8 cellular contexts compared by ENCODE assay signal in genomic region chrX:72123471-72124185, GRCh38. TPM values are rescaled to one million over a fixed set of nuclear protein-coding genes. Genes with fewer than 3 reads are reported as not detected.
DNase-seq lines count a peak whose midpoint lies in the region; ATAC-seq and TF ChIP-seq lines count a peak whose summit lies in the region.

No MANE protein-coding gene starts in this region.

- H3K4me1 ChIP-seq in IMR-90 (ENCODE audit: control insufficient read depth, insufficient read depth, low read length): peaks cover 7% of the 10 kb centered on the region; the same call in 1 of the 2 replicates
- H3K4me1 ChIP-seq in thymus (ENCODE audit: control insufficient read depth, insufficient read depth, low read length): no peaks in the 10 kb centered on the region

- 30% methylated on average over 2 of the region's 11 CpGs; no CpG with 5 or more reads in 1 of the 2 experiments for WGBS in IMR-90 (ENCODE audit: extremely low coverage in 2 of 2, insufficient read length in 1 of 2), 2 experiments
- WGBS in thymus: 46% methylated on average over 11 of the region's 11 CpGs

- no peak for TF ChIP-seq POLR2A in IMR-90 (IDR thresholded peaks at IDR 0.05; ENCODE audit: low read depth, low read length)

- no peak overlapping the region for H2BK5ac ChIP-seq in IMR-90 (ENCODE audit: low read depth, low read length, poor library complexity, severe bottlenecking)

- H3K9me3 ChIP-seq in IMR-90 (ENCODE audit: control insufficient read depth, insufficient read depth, low read length) (no peaks in the 10 kb centered on the region), thymus (ENCODE audit: control insufficient read depth) (no peaks in the 10 kb centered on the region)

- H3K4me3 Mint-ChIP-seq in Calu3 (ENCODE audit: low read depth, unreplicated experiment): no peak overlapping the region

- no peak overlapping the region for H2AK9ac ChIP-seq in IMR-90 (replicated peaks; ENCODE audit: low read depth, low read length, poor library complexity)

- no peak for ATAC-seq in IMR-90 (ENCODE audit: low read depth)
- no peak for ATAC-seq in GM19351 (IDR thresholded peaks at IDR 0.05; ENCODE audit: unreplicated experiment)
- no peak for ATAC-seq in HG03565 (IDR thresholded peaks at IDR 0.05; ENCODE audit: unreplicated experiment)
- ATAC-seq in HG03025 (IDR thresholded peaks at IDR 0.05; ENCODE audit: low FRiP score, unreplicated experiment): no peak

- dilution Hi-C loops in IMR-90 (cut with HindIII; ENCODE audit: low sequenced_read_pairs, unreplicated experiment): no loop called here

- H2BK120ac ChIP-seq in IMR-90 (ENCODE audit: low read depth, low read length): no peak overlapping the region

- no peaks in the 10 kb centered on the region for H3K9me3 Mint-ChIP-seq in Calu3 (ENCODE audit: low read depth, unreplicated experiment)

- H3K56ac ChIP-seq in IMR-90 (ENCODE audit: extremely low read depth, insufficient read depth, low read length): no peak overlapping the region

- no peaks in the 10 kb centered on the region for H3K9me1 ChIP-seq in IMR-90 (ENCODE audit: insufficient read depth, low read length)

- H4K5ac ChIP-seq in IMR-90 (ENCODE audit: low read depth, low read length): no peak overlapping the region

- intact Hi-C loops in IMR-90 (cut with micrococcal nuclease) (no loop called here), Calu3 (cut with micrococcal nuclease; ENCODE audit: unreplicated experiment) (no loop called here)

- no peak overlapping the region for H3K14ac ChIP-seq in IMR-90 (replicated peaks; ENCODE audit: low read depth, low read length)

- peaks cover 48% of the 10 kb centered on the region for H3K27me3 Mint-ChIP-seq in Calu3 (ENCODE audit: unreplicated experiment)

- in situ Hi-C loops in IMR-90 (cut with MboI; ENCODE audit: low sequenced_read_pairs): no loop called here
- in situ Hi-C loops in brain microvascular endothelial cell (cut with HindIII; ENCODE audit: low pct_ligation_motif_present, low sequenced_read_pairs): loop anchor here (10.0 kb wide), 1 partner anchor 109 kb away; no protein-coding TSS in a partner anchor

- H3K4ac ChIP-seq in IMR-90 (ENCODE audit: low read depth, low read length): no peak overlapping the region

- TF ChIP-seq RAD21 in IMR-90 (IDR thresholded peaks at IDR 0.05; ENCODE audit: low read length): no peak

- no peak overlapping the region for H2BK20ac ChIP-seq in IMR-90 (ENCODE audit: low read depth, low read length)

- H3K36me3 ChIP-seq in IMR-90 (ENCODE audit: control insufficient read depth, insufficient read depth, low read length) (no peaks in the 10 kb centered on the region), brain microvascular endothelial cell (replicated peaks) (no peaks in the 10 kb centered on the region), thymus (ENCODE audit: control insufficient read depth, insufficient read depth) (no peaks in the 10 kb centered on the region)

- H3K27me3 ChIP-seq in IMR-90 (ENCODE audit: control insufficient read depth, insufficient read depth, low read length) (peaks cover 43% of the 10 kb centered on the region), brain microvascular endothelial cell (replicated peaks) (peaks cover 3% of the 10 kb centered on the region), thymus (ENCODE audit: control insufficient read depth, insufficient read depth) (no peaks in the 10 kb centered on the region)

- H4K91ac ChIP-seq in IMR-90 (ENCODE audit: insufficient read depth, low read depth, low read length): no peak overlapping the region

- H2BK15ac ChIP-seq in IMR-90 (ENCODE audit: low read depth, low read length): no peak overlapping the region

- TF ChIP-seq CTCF in IMR-90 (conservative IDR thresholded peaks at IDR 0.05; ENCODE audit: low read depth, low read length) (no peak), brain microvascular endothelial cell (IDR thresholded peaks at IDR 0.05; ENCODE audit: low read depth, low read length, missing control alignments) (no peak), Calu3 (IDR thresholded peaks at IDR 0.05; ENCODE audit: unreplicated experiment) (no peak)

- H3K27ac ChIP-seq in IMR-90 (ENCODE audit: insufficient read depth, low read length) (no peak overlapping the region), brain microvascular endothelial cell (no peak overlapping the region), thymus (ENCODE audit: low read depth) (peak overlapping the region; percentile 61)

- no peak overlapping the region for H3K4me3 ChIP-seq in IMR-90 (ENCODE audit: insufficient read depth, low read depth, low read length)
- no peak overlapping the region for H3K4me3 ChIP-seq in brain microvascular endothelial cell (ENCODE audit: low read depth, low read length)
- no peak overlapping the region for H3K4me3 ChIP-seq in thymus (ENCODE audit: low read length)

- H3K27ac Mint-ChIP-seq in Calu3 (ENCODE audit: unreplicated experiment): no peak overlapping the region

- no peak overlapping the region for H3K23ac ChIP-seq in IMR-90 (ENCODE audit: low read depth, low read length)

- DNase-seq in IMR-90 (peak; percentile 5), brain microvascular endothelial cell (peak; percentile 61), left kidney (ENCODE audit: low read depth, low spot score) (peak; percentile 92), Calu3 (no peak)

- no peak overlapping the region for H2AFZ ChIP-seq in IMR-90 (replicated peaks; ENCODE audit: low read length, poor library complexity)

- no peak overlapping the region for H2AK5ac ChIP-seq in IMR-90 (ENCODE audit: low read depth, low read length)

- H4K8ac ChIP-seq in IMR-90 (ENCODE audit: low read depth in 2 of 2, low read length in 2 of 2): no peak overlapping the region

- H3K79me1 ChIP-seq in IMR-90 (ENCODE audit: low read depth in 1 of 2, low read length in 2 of 2): no peaks in the 10 kb centered on the region

- POLR2A ChIA-PET in IMR-90 (lab: Charles Lee; ENCODE audit: unreplicated experiment): no interaction called here

- CTCF ChIA-PET in IMR-90 (lab: Yijun Ruan, JAX) (no interaction called here), Calu3 (lab: Charles Lee) (no interaction called here)

- BruUV-seq in IMR-90 (replicated peaks; lab: Mats Ljungman, UMichigan) (no TSS peak), Calu3 (replicated peaks; lab: Mats Ljungman, UMichigan) (no TSS peak)

- H3K9ac ChIP-seq in IMR-90 (ENCODE audit: low read depth, low read length): no peak overlapping the region

- no peak overlapping the region for H3K18ac ChIP-seq in IMR-90 (ENCODE audit: low read depth, low read length)

- H4K20me1 ChIP-seq in IMR-90 (ENCODE audit: insufficient read depth, low read length): no peaks in the 10 kb centered on the region

- H3K4me2 ChIP-seq in IMR-90 (ENCODE audit: low read depth, low read length): no peak overlapping the region

- no peaks in the 10 kb centered on the region for H3K36me3 Mint-ChIP-seq in Calu3 (ENCODE audit: insufficient read depth, unreplicated experiment)

- no peaks in the 10 kb centered on the region for H3K4me1 Mint-ChIP-seq in Calu3 (ENCODE audit: low read depth, unreplicated experiment)

TF ChIP-seq in IMR-90, 13 proteins besides CTCF, POLR2A, EP300 and RAD21:
- TF ChIP-seq MAZ (IDR thresholded peaks at IDR 0.05; ENCODE audit: borderline replicate concordance, low read depth, low read length) (no peak), CHD1 (IDR thresholded peaks at IDR 0.05; ENCODE audit: low read depth, low read length) (no peak), CEBPB (IDR thresholded peaks at IDR 0.05; ENCODE audit: low read depth, low read length) (no peak), MAFK (IDR thresholded peaks at IDR 0.05; ENCODE audit: low read depth, low read length) (no peak), SMC3 (IDR thresholded peaks at IDR 0.05; ENCODE audit: low read depth, low read length) (no peak), RFX5 (IDR thresholded peaks at IDR 0.05; ENCODE audit: low read depth, low read length) (no peak), ELK1 (IDR thresholded peaks at IDR 0.05; ENCODE audit: borderline replicate concordance, low read depth, low read length) (no peak), RCOR1 (IDR thresholded peaks at IDR 0.05; ENCODE audit: insufficient replicate concordance, low read length) (no peak), FOS (IDR thresholded peaks at IDR 0.05; ENCODE audit: low read depth, low read length) (no peak), USF2 (IDR thresholded peaks at IDR 0.05; ENCODE audit: low read depth, low read length) (no peak)
TF ChIP-seq in IMR-90: peak in this region for 0.

RNA-seq across cellular contexts. Expression of gene RTL5, which starts 8.1 kb away (rescaled TPM):
- 0.56 and 0.90 TPM in 2 replicates for total RNA-seq in IMR-90 (2012; rRNA removed)
- 1.9 and 2.5 TPM in 2 replicates for polyA plus RNA-seq in IMR-90 (2012; rRNA removed)
- polyA plus RNA-seq in IMR-90 (2012; cell fraction: cytosol; rRNA removed): 1.2 and 1.6 TPM in 2 replicates
- 4.5 and 6.5 TPM in 2 replicates for polyA plus RNA-seq in IMR-90 (2012; cell fraction: nucleus; rRNA removed; ENCODE audit: low replicate concordance)
- 0.96 TPM for polyA plus RNA-seq in thymus
- 0.07 and 0.22 TPM in 2 replicates for total RNA-seq in Calu3 (2022)

RNA-seq across cellular contexts. Expression of gene PIN4, which starts 57.9 kb away (rescaled TPM):
- total RNA-seq in IMR-90 (2012; rRNA removed) (2.2 and 6.1 TPM in 2 replicates), Calu3 (2022) (17.2 and 19.4 TPM in 2 replicates)
- polyA plus RNA-seq in IMR-90 (2012; rRNA removed) (18.2 and 20.9 TPM in 2 replicates), thymus (27.2 TPM)
- polyA plus RNA-seq in IMR-90 (2012; cell fraction: cytosol; rRNA removed): 1.7 and 2.7 TPM in 2 replicates
- polyA plus RNA-seq in IMR-90 (2012; cell fraction: nucleus; rRNA removed; ENCODE audit: low replicate concordance): 0.45 and 4.8 TPM in 2 replicates
